Comparison of ENCODE assay signal across 9 cellular contexts in genomic region chr4:123555500-123556273, GRCh38.
DNase-seq lines count a peak whose midpoint lies in the region; ATAC-seq and TF ChIP-seq lines count a peak whose summit lies in the region.
"Had no signal": no experiment of that assay in that cellular context is flagged by ENCODE, and none has a peak within 500 bp of the region (broad histone marks: within the 10 kb centered on the region; RNA-seq: fewer than 3 reads in every experiment).

No MANE protein-coding gene starts in this region.

- peak overlapping the region; percentile 64 for H3K9ac ChIP-seq in adipocyte (ENCODE audit: low read length)
- H3K9ac ChIP-seq: KMS-11 had no signal

- H3K9me3 ChIP-seq in adipocyte (ENCODE audit: control insufficient read depth, low read length) (no peaks in the 10 kb centered on the region), BE2C (no peaks in the 10 kb centered on the region)

- no peak overlapping the region for H3K4me3 Mint-ChIP-seq in natural killer cell treated with Interleukin-12 subunit alpha and Interleukin-12 subunit beta and Interleukin-15 and Interleukin-18, amount 100 ng/mL, for 72 hours

- H3K9me3 Mint-ChIP-seq in natural killer cell treated with Interleukin-12 subunit alpha and Interleukin-12 subunit beta and Interleukin-15 and Interleukin-18, amount 100 ng/mL, for 72 hours = no peaks in the 10 kb centered on the region

- H3K27me3 ChIP-seq in adipocyte (replicated peaks; ENCODE audit: control insufficient read depth, insufficient read depth, low read length) (no peaks in the 10 kb centered on the region), BE2C (no peaks in the 10 kb centered on the region; the same call in 1 of the 2 replicates)

- peaks cover 10 to 11% of the 10 kb centered on the region in 2 donors for H3K4me1 Mint-ChIP-seq in natural killer cell treated with Interleukin-12 subunit alpha and Interleukin-12 subunit beta and Interleukin-15 and Interleukin-18, amount 100 ng/mL, for 72 hours (ENCODE audit: low read depth in 2 of 2)

- H3K36me3 ChIP-seq in adipocyte (ENCODE audit: control insufficient read depth, insufficient read depth, low read length, severe bottlenecking) (no peaks in the 10 kb centered on the region), BE2C (no peaks in the 10 kb centered on the region)

- TF ChIP-seq CTCF in BE2C (IDR thresholded peaks at IDR 0.05; ENCODE audit: low read depth, low read length) = no peak

- H3K4me3 ChIP-seq in adipocyte (ENCODE audit: low read length) = peak overlapping the region; percentile 69
- H3K4me3 ChIP-seq in BE2C (ENCODE audit: low read depth, low read length) = no peak overlapping the region

- ATAC-seq in left ventricle myocardium superior = peak; percentile 96
- peak; percentile 96 for ATAC-seq in sciatic nerve
- no peak for ATAC-seq in natural killer cell treated with Interleukin-12 subunit alpha and Interleukin-12 subunit beta and Interleukin-15 and Interleukin-18, amount 100 ng/mL, for 72 hours

- H3K36me3 Mint-ChIP-seq in natural killer cell treated with Interleukin-12 subunit alpha and Interleukin-12 subunit beta and Interleukin-15 and Interleukin-18, amount 100 ng/mL, for 72 hours = no peaks in the 10 kb centered on the region

- H3K4me1 ChIP-seq in adipocyte (ENCODE audit: control insufficient read depth, insufficient read depth, low read length) (peaks cover 41% of the 10 kb centered on the region), BE2C (no peaks in the 10 kb centered on the region)

- peak; percentile 99 for DNase-seq in HT-29 (ENCODE audit: low spot score)
- DNase-seq in adipocyte (ENCODE audit: low read depth) = peak; percentile 95
- DNase-seq in left ventricle myocardium superior = peak; percentile 80
- peak; percentile 94 for DNase-seq in sciatic nerve (ENCODE audit: low spot score)
- no peak for DNase-seq in BE2C
- no peak for DNase-seq in stimulated activated CD4-positive, alpha-beta T cell treated with anti-CD3 and anti-CD28 coated beads, Interleukin-4, amount 100 ng/mL, for 24 hours
- no peak for DNase-seq in central memory CD4-positive, alpha-beta T cell
- no peak for DNase-seq in natural killer cell treated with Interleukin-12 subunit alpha and Interleukin-12 subunit beta and Interleukin-15 and Interleukin-18, amount 100 ng/mL, for 72 hours (ENCODE audit: low spot score)

- H3K27me3 Mint-ChIP-seq in natural killer cell treated with Interleukin-12 subunit alpha and Interleukin-12 subunit beta and Interleukin-15 and Interleukin-18, amount 100 ng/mL, for 72 hours = no peaks in the 10 kb centered on the region

- intact Hi-C loops in left ventricle myocardium superior (cut with micrococcal nuclease) = no loop called here
- intact Hi-C loops in sciatic nerve (cut with DNase I) = no loop called here

- no peak overlapping the region for H3K27ac Mint-ChIP-seq in natural killer cell treated with Interleukin-12 subunit alpha and Interleukin-12 subunit beta and Interleukin-15 and Interleukin-18, amount 100 ng/mL, for 72 hours

Comparison
In these comparisons a context has a peak if more than half of its experiments do, and no peak if none do; other contexts are left out.
1. DNase-seq: peak in HT-29 (single experiment), adipocyte (single experiment), left ventricle myocardium superior (single experiment) and sciatic nerve (single experiment); none in BE2C (single experiment), stimulated activated CD4-positive, alpha-beta T cell treated with anti-CD3 and anti-CD28 coated beads, Interleukin-4, amount 100 ng/mL, for 24 hours (single experiment), central memory CD4-positive, alpha-beta T cell (single experiment) and natural killer cell treated with Interleukin-12 subunit alpha and Interleukin-12 subunit beta and Interleukin-15 and Interleukin-18, amount 100 ng/mL, for 72 hours (single experiment).
2. ATAC-seq: peak in left ventricle myocardium superior (single experiment) and sciatic nerve (single experiment); none in natural killer cell treated with Interleukin-12 subunit alpha and Interleukin-12 subunit beta and Interleukin-15 and Interleukin-18, amount 100 ng/mL, for 72 hours (0 of 2).